11 cellular contexts compared by ENCODE assay signal in genomic region chr14:90288646-90289355, GRCh38. TPM values are rescaled to one million over a fixed set of nuclear protein-coding genes. Genes with fewer than 3 reads are reported as not detected.
DNase-seq lines count a peak whose midpoint lies in the region; ATAC-seq and TF ChIP-seq lines count a peak whose summit lies in the region.
"Had no signal": no experiment of that assay in that cellular context is flagged by ENCODE, and none has a peak within 500 bp of the region (broad histone marks: within the 10 kb centered on the region; RNA-seq: fewer than 3 reads in every experiment).

No MANE protein-coding gene starts in this region.

- peaks cover 59 to 91% (median 75%) of the 10 kb centered on the region in 3 donors for H3K36me3 ChIP-seq in tibial artery

- H3K4me3 ChIP-seq in tibial artery = no peak overlapping the region

- DNase-seq in NCI-H1092 (lab: John Stamatoyannopoulos, UW) = peak; percentile 50
- DNase-seq in left ventricle myocardium superior = peak; percentile 46
- DNase-seq in SK-N-DZ (ENCODE audit: low spot score) = no peak
- no peak for DNase-seq in tibial artery
- DNase-seq in osteocyte (ENCODE audit: extremely low spot score, unreplicated experiment) = no peak
- DNase-seq in T-helper 2 cell treated with Interferon-gamma antibody and Interleukin-4, amounts not matched to agents 5 μg/mL and 100 μg/mL, for 36 hours (ENCODE audit: low spot score) = no peak
- DNase-seq: activated CD4-positive, alpha-beta T cell treated with anti-CD3 and anti-CD28 coated beads, Interleukin-2, amount 50 U/mL, for 4 hours; NCI-H748 treated with DMSO at 0.1 percent for 48 hours; stimulated activated CD4-positive, alpha-beta T cell treated with anti-CD3 and anti-CD28 coated beads, Interleukin-15, amount 100 ng/mL, for 24 hours had no signal

- no peak overlapping the region for H3K27ac Mint-ChIP-seq in osteocyte (ENCODE audit: unreplicated experiment)
- no peak overlapping the region for H3K27ac Mint-ChIP-seq in T-helper 2 cell treated with Interferon-gamma antibody and Interleukin-4, amounts not matched to agents 5 μg/mL and 100 μg/mL, for 36 hours

- H3K9me3 Mint-ChIP-seq in osteocyte (ENCODE audit: unreplicated experiment) = no peaks in the 10 kb centered on the region
- H3K9me3 Mint-ChIP-seq in T-helper 2 cell treated with Interferon-gamma antibody and Interleukin-4, amounts not matched to agents 5 μg/mL and 100 μg/mL, for 36 hours = no peaks in the 10 kb centered on the region

- H3K36me3 Mint-ChIP-seq in osteocyte (ENCODE audit: unreplicated experiment) = peaks cover 43% of the 10 kb centered on the region
- peaks cover 14% of the 10 kb centered on the region for H3K36me3 Mint-ChIP-seq in T-helper 2 cell treated with Interferon-gamma antibody and Interleukin-4, amounts not matched to agents 5 μg/mL and 100 μg/mL, for 36 hours (ENCODE audit: low read depth)

- no peaks in the 10 kb centered on the region for H3K4me1 Mint-ChIP-seq in osteocyte (ENCODE audit: unreplicated experiment)
- H3K4me1 Mint-ChIP-seq in T-helper 2 cell treated with Interferon-gamma antibody and Interleukin-4, amounts not matched to agents 5 μg/mL and 100 μg/mL, for 36 hours (ENCODE audit: low read depth) = no peaks in the 10 kb centered on the region

- H3K9me3 ChIP-seq in tibial artery = no peaks in the 10 kb centered on the region

- H3K27ac ChIP-seq in tibial artery = no peak overlapping the region

- TF ChIP-seq CTCF in tibial artery (IDR thresholded peaks at IDR 0.05) = no peak
- TF ChIP-seq CTCF in osteocyte (IDR thresholded peaks at IDR 0.05) = no peak

- intact Hi-C loops in left ventricle myocardium superior (cut with micrococcal nuclease) = no loop called here
- intact Hi-C loops in tibial artery (cut with DNase I; ENCODE audit: low total_unique reads) = no loop called here

- H3K27me3 ChIP-seq in tibial artery = no peaks in the 10 kb centered on the region

- H3K4me3 Mint-ChIP-seq in osteocyte (ENCODE audit: unreplicated experiment) = no peak overlapping the region
- H3K4me3 Mint-ChIP-seq in T-helper 2 cell treated with Interferon-gamma antibody and Interleukin-4, amounts not matched to agents 5 μg/mL and 100 μg/mL, for 36 hours = no peak overlapping the region

- no peaks in the 10 kb centered on the region for H3K27me3 Mint-ChIP-seq in osteocyte (ENCODE audit: unreplicated experiment)
- H3K27me3 Mint-ChIP-seq in T-helper 2 cell treated with Interferon-gamma antibody and Interleukin-4, amounts not matched to agents 5 μg/mL and 100 μg/mL, for 36 hours (ENCODE audit: low read depth) = no peaks in the 10 kb centered on the region

- H3K4me1 ChIP-seq in tibial artery = no peaks in the 10 kb centered on the region

- ATAC-seq in GM18517 (IDR thresholded peaks at IDR 0.05; ENCODE audit: unreplicated experiment) (peak; percentile 85), GM21619 (IDR thresholded peaks at IDR 0.05; ENCODE audit: unreplicated experiment) (peak; percentile 99), left ventricle myocardium superior (peak; percentile 89)

RNA-seq across cellular contexts. Expression of gene PSMC1, which starts 32.4 kb away (rescaled TPM):
- total RNA-seq in left ventricle myocardium superior (122 TPM), osteocyte (92.5 and 104 TPM in 2 replicates)
- polyA plus RNA-seq in SK-N-DZ (2014; cell fraction: cytosol; rRNA removed) = 163 and 174 TPM in 2 replicates
- polyA plus RNA-seq in SK-N-DZ (2014; cell fraction: nucleus; rRNA removed) = 60.4 and 86.3 TPM in 2 replicates

RNA-seq across cellular contexts. Expression of gene NRDE2, which starts 42.9 kb away (rescaled TPM):
- total RNA-seq in left ventricle myocardium superior = 11.8 TPM
- polyA plus RNA-seq in SK-N-DZ (2014; cell fraction: cytosol; rRNA removed) = 3.9 and 5.4 TPM in 2 replicates
- polyA plus RNA-seq in SK-N-DZ (2014; cell fraction: nucleus; rRNA removed) = 7.1 and 7.6 TPM in 2 replicates
- total RNA-seq in osteocyte = 23.2 and 25.2 TPM in 2 replicates

Comparison
In these comparisons a context has a peak if more than half of its experiments do, and no peak if none do; other contexts are left out.
1. DNase-seq: peak in NCI-H1092 (single experiment) and left ventricle myocardium superior (single experiment); none in SK-N-DZ (single experiment), tibial artery (0 of 2), osteocyte (single experiment) and T-helper 2 cell treated with Interferon-gamma antibody and Interleukin-4, amounts not matched to agents 5 μg/mL and 100 μg/mL, for 36 hours (single experiment).
2. Peak in every context shown above with its lines, with median percentiles within 50 percentile points of each other: ATAC-seq.